Comparison of ENCODE assay signal across 8 cellular contexts in genomic region chr9:129109504-129109903, GRCh38. TPM values are rescaled to one million over a fixed set of nuclear protein-coding genes. Genes with fewer than 3 reads are reported as not detected.
DNase-seq lines count a peak whose midpoint lies in the region; ATAC-seq and TF ChIP-seq lines count a peak whose summit lies in the region.

No MANE protein-coding gene starts in this region.

- no peaks in the 10 kb centered on the region for H3K27me3 Mint-ChIP-seq in activated naive CD8-positive, alpha-beta T cell treated with anti-CD3 and anti-CD28 coated beads, Interleukin-2, amount 10 ng/mL, durations not matched to agents 7 days and 5 days

- H3K36me3 Mint-ChIP-seq in activated naive CD8-positive, alpha-beta T cell treated with anti-CD3 and anti-CD28 coated beads, Interleukin-2, amount 10 ng/mL, durations not matched to agents 7 days and 5 days, result no peaks in the 10 kb centered on the region

- no peak overlapping the region for H3K9ac ChIP-seq in MM.1S (ENCODE audit: low read length)

- peak overlapping the region; percentile 77; the same call in 1 of the 2 replicates for H3K4me2 ChIP-seq in MM.1S (ENCODE audit: low read depth, low read length)

- TF ChIP-seq EP300 in suprapubic skin (IDR thresholded peaks at IDR 0.05), result no peak

- ATAC-seq in activated naive CD8-positive, alpha-beta T cell treated with anti-CD3 and anti-CD28 coated beads, Interleukin-2, amount 10 ng/mL, durations not matched to agents 7 days and 5 days (ENCODE audit: low read depth), result no peak

- no peaks in the 10 kb centered on the region for H3K9me3 Mint-ChIP-seq in activated naive CD8-positive, alpha-beta T cell treated with anti-CD3 and anti-CD28 coated beads, Interleukin-2, amount 10 ng/mL, durations not matched to agents 7 days and 5 days

- TF ChIP-seq CTCF in BE2C (IDR thresholded peaks at IDR 0.05; ENCODE audit: low read depth, low read length) (no peak), MM.1S (IDR thresholded peaks at IDR 0.05; ENCODE audit: low read length) (no peak), suprapubic skin (IDR thresholded peaks at IDR 0.05) (no peak)

- H3K9me2 ChIP-seq in MM.1S (replicated peaks; ENCODE audit: insufficient read depth, low read length), result no peaks in the 10 kb centered on the region

- H3K27ac ChIP-seq in MM.1S (ENCODE audit: low read length) (no peak overlapping the region), suprapubic skin (peak overlapping the region; percentile 91)

- H3K36me3 ChIP-seq in BE2C (no peaks in the 10 kb centered on the region), MM.1S (replicated peaks; ENCODE audit: insufficient read depth, low read length) (no peaks in the 10 kb centered on the region), suprapubic skin (peaks cover 10% of the 10 kb centered on the region)

- H3K4me3 Mint-ChIP-seq in activated naive CD8-positive, alpha-beta T cell treated with anti-CD3 and anti-CD28 coated beads, Interleukin-2, amount 10 ng/mL, durations not matched to agents 7 days and 5 days, result peak overlapping the region; percentile 96

- H3K27ac Mint-ChIP-seq in activated naive CD8-positive, alpha-beta T cell treated with anti-CD3 and anti-CD28 coated beads, Interleukin-2, amount 10 ng/mL, durations not matched to agents 7 days and 5 days, result peak overlapping the region; percentile 76

- no peaks in the 10 kb centered on the region for H3K4me1 ChIP-seq in BE2C
- no peaks in the 10 kb centered on the region for H3K4me1 ChIP-seq in MM.1S (ENCODE audit: low read length)
- peaks cover 51% of the 10 kb centered on the region for H3K4me1 ChIP-seq in suprapubic skin

- 30% methylated on average over 6 of the region's 7 CpGs for WGBS in suprapubic skin

- H4K20me1 ChIP-seq in MM.1S (ENCODE audit: insufficient read depth, low read length), result no peaks in the 10 kb centered on the region

- POLR2A ChIA-PET in activated naive CD8-positive, alpha-beta T cell treated with anti-CD3 and anti-CD28 coated beads, Interleukin-2, amount 10 ng/mL, durations not matched to agents 7 days and 5 days (lab: Charles Lee), result no interaction called here

- H2AFZ ChIP-seq in MM.1S (ENCODE audit: low read length), result no peak overlapping the region

- no peaks in the 10 kb centered on the region for H3F3A ChIP-seq in MM.1S (ENCODE audit: insufficient read depth, low read length)

- no peaks in the 10 kb centered on the region for H3K9me3 ChIP-seq in BE2C
- H3K9me3 ChIP-seq in MM.1S (replicated peaks; ENCODE audit: insufficient read depth, low read length), result no peaks in the 10 kb centered on the region
- no peaks in the 10 kb centered on the region for H3K9me3 ChIP-seq in suprapubic skin

- peaks cover 32% of the 10 kb centered on the region for H3K79me2 ChIP-seq in MM.1S (ENCODE audit: low read length)

- no peak overlapping the region for H3K4me3 ChIP-seq in BE2C (ENCODE audit: low read depth, low read length)
- no peak overlapping the region for H3K4me3 ChIP-seq in MM.1S (ENCODE audit: low read length)
- peak overlapping the region; percentile 95 for H3K4me3 ChIP-seq in suprapubic skin

- no peaks in the 10 kb centered on the region for H3K27me3 ChIP-seq in BE2C
- H3K27me3 ChIP-seq in MM.1S (replicated peaks; ENCODE audit: insufficient read depth, low read length), result peaks cover 18% of the 10 kb centered on the region
- no peaks in the 10 kb centered on the region for H3K27me3 ChIP-seq in suprapubic skin

- H3K4me1 Mint-ChIP-seq in activated naive CD8-positive, alpha-beta T cell treated with anti-CD3 and anti-CD28 coated beads, Interleukin-2, amount 10 ng/mL, durations not matched to agents 7 days and 5 days, result peaks cover 20% of the 10 kb centered on the region

- DNase-seq in BE2C, result peak; percentile 46
- peak; percentile 16 for DNase-seq in MM.1S
- no peak for DNase-seq in activated naive CD8-positive, alpha-beta T cell treated with anti-CD3 and anti-CD28 coated beads, Interleukin-2, amount 10 ng/mL, durations not matched to agents 7 days and 5 days
- DNase-seq in kidney tubule cell (ENCODE audit: low spot score), result peak; percentile 30
- peak in 1 of 2 donors; percentile 86 for DNase-seq in suprapubic skin (ENCODE audit: low spot score in 2 of 2)
- DNase-seq in Ammon's horn (ENCODE audit: low spot score), result no peak
- DNase-seq in DMS153 treated with DMSO at 0.1 percent for 48 hours (lab: John Stamatoyannopoulos, UW; ENCODE audit: unreplicated experiment), result no peak
- DNase-seq in NCI-H146 treated with DMSO at 0.1 percent for 48 hours (lab: John Stamatoyannopoulos, UW; ENCODE audit: unreplicated experiment), result no peak

- no peak for TF ChIP-seq POLR2A in suprapubic skin (IDR thresholded peaks at IDR 0.05)

RNA-seq across cellular contexts. Expression of gene CRAT, which starts 1.1 kb away (rescaled TPM):
- 15.2 TPM for polyA plus RNA-seq in BE2C (2012; ENCODE audit: insufficient read depth, insufficient read length, low read depth)
- total RNA-seq in activated naive CD8-positive, alpha-beta T cell treated with anti-CD3 and anti-CD28 coated beads, Interleukin-2, amount 10 ng/mL, durations not matched to agents 7 days and 5 days, result 10 to 100 TPM; 19.5 to 22.7 TPM
- 100 to 1,000 TPM in 1 of 4 donors, 10 to 100 TPM in 3; 27.4 to 156 (median 42.8) TPM for total RNA-seq in suprapubic skin

RNA-seq across cellular contexts. Expression of gene PTPA, which starts 1.7 kb away (rescaled TPM):
- polyA plus RNA-seq in BE2C (2012; ENCODE audit: insufficient read depth, insufficient read length, low read depth), result 175 TPM
- total RNA-seq in activated naive CD8-positive, alpha-beta T cell treated with anti-CD3 and anti-CD28 coated beads, Interleukin-2, amount 10 ng/mL, durations not matched to agents 7 days and 5 days, result 10 to 100 TPM; 88.3 to 91.0 TPM
- 100 to 1,000 TPM in 1 of 4 donors, 10 to 100 TPM in 3; 59.1 to 108 (median 83.8) TPM for total RNA-seq in suprapubic skin

RNA-seq across cellular contexts. Expression of gene DOLPP1, which starts 28.6 kb away (rescaled TPM):
- polyA plus RNA-seq in BE2C (2012; ENCODE audit: insufficient read depth, insufficient read length, low read depth), result 116 TPM
- total RNA-seq in activated naive CD8-positive, alpha-beta T cell treated with anti-CD3 and anti-CD28 coated beads, Interleukin-2, amount 10 ng/mL, durations not matched to agents 7 days and 5 days, result 10 to 100 TPM; 17.4 to 21.6 TPM
- 10 to 100 TPM in 1 of 4 donors, 1 to 10 TPM in 3; 7.8 to 11.1 (median 9.8) TPM for total RNA-seq in suprapubic skin

Comparison
In these comparisons a context has a peak if more than half of its experiments do, and no peak if none do; other contexts are left out.
1. DNase-seq: peak in BE2C (single experiment), MM.1S (single experiment) and kidney tubule cell (single experiment); none in activated naive CD8-positive, alpha-beta T cell treated with anti-CD3 and anti-CD28 coated beads, Interleukin-2, amount 10 ng/mL, durations not matched to agents 7 days and 5 days (single experiment), Ammon's horn (single experiment), DMS153 treated with DMSO at 0.1 percent for 48 hours (single experiment) and NCI-H146 treated with DMSO at 0.1 percent for 48 hours (single experiment).